In the genomic region with DNA sequence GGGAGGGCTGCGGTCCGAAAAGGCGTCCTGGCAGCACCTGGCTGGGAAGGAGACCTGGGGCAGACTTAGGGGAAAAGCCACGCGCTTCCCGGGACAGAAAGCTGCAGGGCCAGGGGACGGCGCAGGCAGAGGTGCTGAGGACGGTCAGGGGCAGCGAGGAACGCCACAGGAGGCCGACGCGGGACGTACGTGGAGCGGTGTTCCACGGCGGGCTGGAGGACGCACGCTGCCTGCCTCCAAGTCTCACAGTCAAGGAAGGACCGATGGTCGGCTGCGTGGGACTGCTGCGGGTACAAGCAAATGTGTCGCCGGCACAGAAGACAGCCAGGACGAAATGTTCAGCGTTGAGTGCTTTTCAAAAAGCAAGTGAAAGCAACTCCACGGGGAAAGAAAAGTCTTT, we compare ENCODE assay signal across 20 cellular contexts.
"Had no signal": no experiment of that assay in that cellular context is flagged by ENCODE, and none has a peak within 500 bp of the region (broad histone marks: within the 10 kb centered on the region; RNA-seq: fewer than 3 reads in every experiment).

No MANE protein-coding gene starts in this region.

- H3K9me3 Mint-ChIP-seq: naive B cell; nephron; stimulated activated effector memory CD8-positive, alpha-beta T cell treated with anti-CD3 and anti-CD28 coated beads, Interleukin-12 subunit alpha, Interleukin-12 subunit beta, amount 100 ng/mL, for 72 hours; stimulated activated naive CD8-positive, alpha-beta T cell treated with anti-CD3 and anti-CD28 coated beads, Interleukin-15, Interleukin-2, amounts not matched to agents 100 ng/mL and 50 ng/mL, for 24 hours had no signal

- ATAC-seq: gastroesophageal sphincter; left lobe of liver; stimulated activated effector memory CD8-positive, alpha-beta T cell treated with anti-CD3 and anti-CD28 coated beads, Interleukin-12 subunit alpha, Interleukin-12 subunit beta, amount 100 ng/mL, for 72 hours had no signal

- H3K9me3 ChIP-seq: esophagus squamous epithelium, gastroesophageal sphincter, tibial artery, upper lobe of left lung, uterus had no signal

- DNase-seq: cerebellar nuclear complex; dermis blood vessel endothelial cell; esophagus squamous epithelium; foreskin fibroblast; glutamatergic neuron; kidney glomerular epithelial cell; mesendoderm; naive B cell; stimulated activated CD4-positive, alpha-beta T cell treated with anti-CD3 and anti-CD28 coated beads, Interleukin-4, amount 100 ng/mL, for 1 hour; stimulated activated CD8-positive, alpha-beta memory T cell treated with anti-CD3 and anti-CD28 coated beads, Interleukin-4, amount 100 ng/mL, for 48 hours; tibial artery; uterus had no signal

- H3K27ac Mint-ChIP-seq: nephron; stimulated activated effector memory CD8-positive, alpha-beta T cell treated with anti-CD3 and anti-CD28 coated beads, Interleukin-12 subunit alpha, Interleukin-12 subunit beta, amount 100 ng/mL, for 72 hours; stimulated activated naive CD8-positive, alpha-beta T cell treated with anti-CD3 and anti-CD28 coated beads, Interleukin-15, Interleukin-2, amounts not matched to agents 100 ng/mL and 50 ng/mL, for 24 hours had no signal

- H3K27ac ChIP-seq: esophagus squamous epithelium, gastroesophageal sphincter, tibial artery, uterus had no signal

- H3K27me3 ChIP-seq: esophagus squamous epithelium, gastroesophageal sphincter, tibial artery, upper lobe of left lung, uterus had no signal

- H3K4me3 Mint-ChIP-seq: nephron; stimulated activated effector memory CD8-positive, alpha-beta T cell treated with anti-CD3 and anti-CD28 coated beads, Interleukin-12 subunit alpha, Interleukin-12 subunit beta, amount 100 ng/mL, for 72 hours; stimulated activated naive CD8-positive, alpha-beta T cell treated with anti-CD3 and anti-CD28 coated beads, Interleukin-15, Interleukin-2, amounts not matched to agents 100 ng/mL and 50 ng/mL, for 24 hours had no signal

- H3K4me3 ChIP-seq: esophagus squamous epithelium, gastroesophageal sphincter, lung, smooth muscle cell, tibial artery, upper lobe of left lung, uterus had no signal

- H3K27me3 Mint-ChIP-seq: naive B cell; stimulated activated naive CD8-positive, alpha-beta T cell treated with anti-CD3 and anti-CD28 coated beads, Interleukin-15, Interleukin-2, amounts not matched to agents 100 ng/mL and 50 ng/mL, for 24 hours had no signal

- H3K36me3 ChIP-seq: esophagus squamous epithelium, gastroesophageal sphincter, tibial artery, upper lobe of left lung, uterus had no signal
